21 cellular contexts compared by ENCODE assay signal in the genomic region with DNA sequence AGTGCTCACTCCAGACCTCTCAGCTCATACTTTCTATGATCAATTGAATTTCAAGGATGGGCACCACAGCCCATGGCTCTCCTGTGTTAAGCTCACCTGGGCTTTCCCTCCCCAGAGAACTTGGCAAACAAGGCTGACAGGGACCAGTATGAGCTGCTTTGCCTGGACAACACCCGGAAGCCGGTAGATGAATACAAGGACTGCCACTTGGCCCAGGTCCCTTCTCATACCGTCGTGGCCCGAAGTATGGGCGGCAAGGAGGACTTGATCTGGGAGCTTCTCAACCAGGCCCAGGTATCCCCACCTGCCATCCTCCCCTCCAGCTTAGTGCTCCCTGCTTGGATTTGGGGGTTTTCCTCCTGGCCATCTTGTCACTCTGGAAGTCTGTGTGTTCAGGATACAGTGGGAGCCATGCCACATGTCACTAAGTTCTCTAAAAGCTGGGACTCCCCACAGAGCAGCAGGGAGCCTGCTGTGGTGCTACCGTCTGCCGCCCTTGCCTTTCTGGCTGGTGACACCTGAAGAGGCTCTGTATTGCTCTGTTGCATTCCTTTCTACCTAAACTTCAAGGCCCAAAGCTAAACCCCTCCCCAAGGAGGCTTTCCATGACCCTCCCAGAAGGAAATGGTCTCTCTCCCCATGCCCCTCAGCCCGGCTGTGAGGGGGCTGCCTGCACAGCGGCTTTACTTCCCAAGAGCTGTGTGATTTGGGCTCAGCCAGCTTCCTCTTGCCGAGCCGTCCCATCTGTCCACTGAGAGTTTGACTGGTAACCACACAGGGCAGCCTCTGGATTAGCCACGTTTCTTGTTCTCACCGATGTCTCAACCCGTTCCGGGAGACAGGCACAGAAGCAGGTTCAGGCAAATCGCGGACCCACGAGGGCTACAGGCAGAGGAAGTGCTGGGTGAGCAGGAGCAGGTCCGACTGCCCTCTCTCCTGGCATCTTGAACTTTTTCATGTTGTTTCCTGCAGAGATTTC.
"Had no signal": no experiment of that assay in that cellular context is flagged by ENCODE, and none has a peak within 500 bp of the region (broad histone marks: within the 10 kb centered on the region; RNA-seq: fewer than 3 reads in every experiment).

No MANE protein-coding gene starts in this region.

- H3K4me3 ChIP-seq: lung had no signal

- DNase-seq: activated CD4-positive, alpha-beta T cell treated with anti-CD3 and anti-CD28 coated beads, Interleukin-2, amount 50 U/mL, for 4 hours; activated effector memory CD4-positive, alpha-beta T cell treated with anti-CD3 and anti-CD28 coated beads, Interleukin-2, amount 50 U/mL, for 16 hours; activated naive CD4-positive, alpha-beta T cell treated with anti-CD3 and anti-CD28 coated beads, Interleukin-2, amount 50 U/mL, for 16 hours; dermis blood vessel endothelial cell; effector memory CD4-positive, alpha-beta T cell; foreskin fibroblast; glutamatergic neuron; hippocampal formation; left colon; midbrain; occipital lobe; posterior cingulate gyrus; retina; stimulated activated CD4-positive, alpha-beta T cell treated with anti-CD3 and anti-CD28 coated beads, Interleukin-2, amount 100 ng/mL, for 24 hours; stimulated activated naive CD4-positive, alpha-beta T cell treated with Interleukin-2 at 50 U/mL for 16 hours; trophoblast cell had no signal

- ATAC-seq: left colon had no signal

- FAIRE-seq: astrocyte, bronchial epithelial cell, endothelial cell of umbilical vein, islet of Langerhans had no signal
